In genomic region chr7:53350241-53350640, GRCh38 we compare ENCODE assay signal across 1 cellular context.
TF ChIP-seq lines count a peak whose summit lies in the region.

No MANE protein-coding gene starts in this region.

TF ChIP-seq in GM23338, 12 proteins besides CTCF, POLR2A, EP300 and RAD21 (continued from another document):
- TF ChIP-seq ZNF462 (CRISPR knock-in tag; IDR thresholded peaks at IDR 0.05), result 0 out of 2 replicates have a peak, but pooled peaks have one; percentile 6
